Comparison of ENCODE assay signal across 2 cellular contexts in the genomic region with DNA sequence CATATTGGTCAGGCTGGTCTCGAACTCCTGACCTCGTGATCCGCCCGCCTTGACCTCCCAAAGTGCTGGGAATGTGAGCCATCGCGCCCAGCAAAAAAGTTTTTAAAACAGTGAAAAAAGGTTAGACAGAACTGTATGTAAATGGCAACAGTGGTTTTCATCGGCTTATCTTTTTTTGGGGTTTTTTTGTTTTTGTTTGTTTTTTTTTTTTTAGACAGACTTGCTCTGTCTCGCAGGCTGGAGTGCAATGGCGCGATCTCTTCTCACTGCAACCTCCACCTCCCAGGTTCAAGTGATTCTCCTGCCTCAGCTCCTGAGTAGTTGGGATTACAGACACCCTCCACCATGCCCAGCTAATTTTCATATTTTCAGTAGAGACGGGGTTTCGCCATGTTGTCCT. TPM values are rescaled to one million over a fixed set of nuclear protein-coding genes. Genes with fewer than 3 reads are reported as not detected.
"Had no signal": no experiment of that assay in that cellular context is flagged by ENCODE, and none has a peak within 500 bp of the region (broad histone marks: within the 10 kb centered on the region; RNA-seq: fewer than 3 reads in every experiment).

No MANE protein-coding gene starts in this region.

RNA-seq across cellular contexts. Expression of a gene that starts 21.9 kb away (rescaled TPM):
- total RNA-seq: HepG2, HT1080 had no signal

RNA-seq across cellular contexts. Expression of a gene that starts 42.2 kb away (rescaled TPM):
- total RNA-seq: HT1080 had no signal
